1 cellular context compared by ENCODE assay signal in genomic region chr21:34908424-34909055, GRCh38.
TF ChIP-seq lines count a peak whose summit lies in the region.

No MANE protein-coding gene starts in this region.

TF ChIP-seq in HepG2, 621 proteins besides CTCF, POLR2A, EP300 and RAD21 (continued from another document and continues in another):
- TF ChIP-seq, protein P1, sequence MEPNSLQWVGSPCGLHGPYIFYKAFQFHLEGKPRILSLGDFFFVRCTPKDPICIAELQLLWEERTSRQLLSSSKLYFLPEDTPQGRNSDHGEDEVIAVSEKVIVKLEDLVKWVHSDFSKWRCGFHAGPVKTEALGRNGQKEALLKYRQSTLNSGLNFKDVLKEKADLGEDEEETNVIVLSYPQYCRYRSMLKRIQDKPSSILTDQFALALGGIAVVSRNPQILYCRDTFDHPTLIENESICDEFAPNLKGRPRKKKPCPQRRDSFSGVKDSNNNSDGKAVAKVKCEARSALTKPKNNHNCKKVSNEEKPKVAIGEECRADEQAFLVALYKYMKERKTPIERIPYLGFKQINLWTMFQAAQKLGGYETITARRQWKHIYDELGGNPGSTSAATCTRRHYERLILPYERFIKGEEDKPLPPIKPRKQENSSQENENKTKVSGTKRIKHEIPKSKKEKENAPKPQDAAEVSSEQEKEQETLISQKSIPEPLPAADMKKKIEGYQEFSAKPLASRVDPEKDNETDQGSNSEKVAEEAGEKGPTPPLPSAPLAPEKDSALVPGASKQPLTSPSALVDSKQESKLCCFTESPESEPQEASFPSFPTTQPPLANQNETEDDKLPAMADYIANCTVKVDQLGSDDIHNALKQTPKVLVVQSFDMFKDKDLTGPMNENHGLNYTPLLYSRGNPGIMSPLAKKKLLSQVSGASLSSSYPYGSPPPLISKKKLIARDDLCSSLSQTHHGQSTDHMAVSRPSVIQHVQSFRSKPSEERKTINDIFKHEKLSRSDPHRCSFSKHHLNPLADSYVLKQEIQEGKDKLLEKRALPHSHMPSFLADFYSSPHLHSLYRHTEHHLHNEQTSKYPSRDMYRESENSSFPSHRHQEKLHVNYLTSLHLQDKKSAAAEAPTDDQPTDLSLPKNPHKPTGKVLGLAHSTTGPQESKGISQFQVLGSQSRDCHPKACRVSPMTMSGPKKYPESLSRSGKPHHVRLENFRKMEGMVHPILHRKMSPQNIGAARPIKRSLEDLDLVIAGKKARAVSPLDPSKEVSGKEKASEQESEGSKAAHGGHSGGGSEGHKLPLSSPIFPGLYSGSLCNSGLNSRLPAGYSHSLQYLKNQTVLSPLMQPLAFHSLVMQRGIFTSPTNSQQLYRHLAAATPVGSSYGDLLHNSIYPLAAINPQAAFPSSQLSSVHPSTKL (CRISPR knock-in tag; IDR thresholded peaks at IDR 0.05), result peak; percentile 92
- TF ChIP-seq, protein P2, sequence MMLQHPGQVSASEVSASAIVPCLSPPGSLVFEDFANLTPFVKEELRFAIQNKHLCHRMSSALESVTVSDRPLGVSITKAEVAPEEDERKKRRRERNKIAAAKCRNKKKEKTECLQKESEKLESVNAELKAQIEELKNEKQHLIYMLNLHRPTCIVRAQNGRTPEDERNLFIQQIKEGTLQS (CRISPR knock-in tag; IDR thresholded peaks at IDR 0.05), result peak; percentile 87
- peak; percentile 96 for TF ChIP-seq CEBPG (CRISPR knock-in tag; IDR thresholded peaks at IDR 0.05)
- TF ChIP-seq ZNF281 (CRISPR knock-in tag; IDR thresholded peaks at IDR 0.05; ENCODE audit: borderline replicate concordance), result peak; percentile 87
- peak; percentile 57 for TF ChIP-seq ELF3 (CRISPR knock-in tag; IDR thresholded peaks at IDR 0.05)
- peak; percentile 44 for TF ChIP-seq MED8 (CRISPR knock-in tag; IDR thresholded peaks at IDR 0.05; ENCODE audit: insufficient replicate concordance)
- TF ChIP-seq SMC3 (IDR thresholded peaks at IDR 0.05; ENCODE audit: low read length), result 0 out of 2 replicates have a peak, but pooled peaks have one; percentile 26
- TF ChIP-seq, protein P3, sequence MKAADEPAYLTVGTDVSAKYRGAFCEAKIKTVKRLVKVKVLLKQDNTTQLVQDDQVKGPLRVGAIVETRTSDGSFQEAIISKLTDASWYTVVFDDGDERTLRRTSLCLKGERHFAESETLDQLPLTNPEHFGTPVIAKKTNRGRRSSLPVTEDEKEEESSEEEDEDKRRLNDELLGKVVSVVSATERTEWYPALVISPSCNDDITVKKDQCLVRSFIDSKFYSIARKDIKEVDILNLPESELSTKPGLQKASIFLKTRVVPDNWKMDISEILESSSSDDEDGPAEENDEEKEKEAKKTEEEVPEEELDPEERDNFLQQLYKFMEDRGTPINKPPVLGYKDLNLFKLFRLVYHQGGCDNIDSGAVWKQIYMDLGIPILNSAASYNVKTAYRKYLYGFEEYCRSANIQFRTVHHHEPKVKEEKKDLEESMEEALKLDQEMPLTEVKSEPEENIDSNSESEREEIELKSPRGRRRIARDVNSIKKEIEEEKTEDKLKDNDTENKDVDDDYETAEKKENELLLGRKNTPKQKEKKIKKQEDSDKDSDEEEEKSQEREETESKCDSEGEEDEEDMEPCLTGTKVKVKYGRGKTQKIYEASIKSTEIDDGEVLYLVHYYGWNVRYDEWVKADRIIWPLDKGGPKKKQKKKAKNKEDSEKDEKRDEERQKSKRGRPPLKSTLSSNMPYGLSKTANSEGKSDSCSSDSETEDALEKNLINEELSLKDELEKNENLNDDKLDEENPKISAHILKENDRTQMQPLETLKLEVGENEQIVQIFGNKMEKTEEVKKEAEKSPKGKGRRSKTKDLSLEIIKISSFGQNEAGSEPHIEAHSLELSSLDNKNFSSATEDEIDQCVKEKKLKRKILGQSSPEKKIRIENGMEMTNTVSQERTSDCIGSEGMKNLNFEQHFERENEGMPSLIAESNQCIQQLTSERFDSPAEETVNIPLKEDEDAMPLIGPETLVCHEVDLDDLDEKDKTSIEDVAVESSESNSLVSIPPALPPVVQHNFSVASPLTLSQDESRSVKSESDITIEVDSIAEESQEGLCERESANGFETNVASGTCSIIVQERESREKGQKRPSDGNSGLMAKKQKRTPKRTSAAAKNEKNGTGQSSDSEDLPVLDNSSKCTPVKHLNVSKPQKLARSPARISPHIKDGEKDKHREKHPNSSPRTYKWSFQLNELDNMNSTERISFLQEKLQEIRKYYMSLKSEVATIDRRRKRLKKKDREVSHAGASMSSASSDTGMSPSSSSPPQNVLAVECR (CRISPR knock-in tag; IDR thresholded peaks at IDR 0.05; ENCODE audit: borderline replicate concordance), result peak; percentile 21; the same call in 1 of the 2 replicates
- TF ChIP-seq FOXP1 (IDR thresholded peaks at IDR 0.05), result no peak
- peak; percentile 79; the same call in 1 of the 2 replicates for TF ChIP-seq FOXP1 (CRISPR knock-in tag; IDR thresholded peaks at IDR 0.05)
- 0 out of 2 replicates have a peak, but pooled peaks have one; percentile 36 for TF ChIP-seq ZNF264 (CRISPR knock-in tag; IDR thresholded peaks at IDR 0.05)
- peak; percentile 90; the same call in 1 of the 2 replicates for TF ChIP-seq FOXJ3 (CRISPR knock-in tag; IDR thresholded peaks at IDR 0.05; ENCODE audit: borderline replicate concordance)
- peak; percentile 78 for TF ChIP-seq ZNF331 (CRISPR knock-in tag; IDR thresholded peaks at IDR 0.05)
- peak; percentile 58; the same call in 1 of the 2 replicates for TF ChIP-seq SAP130 (CRISPR knock-in tag; IDR thresholded peaks at IDR 0.05; ENCODE audit: low read depth)
- TF ChIP-seq ZNF441 (CRISPR knock-in tag; IDR thresholded peaks at IDR 0.05; ENCODE audit: borderline replicate concordance), result no peak
- peak; percentile 40; the same call in 1 of the 2 replicates for TF ChIP-seq TFAP4 (IDR thresholded peaks at IDR 0.05; ENCODE audit: borderline replicate concordance, low read depth)
- TF ChIP-seq STAT5B (CRISPR knock-in tag; IDR thresholded peaks at IDR 0.05), result no peak
- no peak for TF ChIP-seq NONO (IDR thresholded peaks at IDR 0.05)
- TF ChIP-seq NONO (CRISPR knock-in tag; conservative IDR thresholded peaks at IDR 0.05), result peak; percentile 60; the same call in 1 of the 2 replicates
- TF ChIP-seq NR2F6 (IDR thresholded peaks at IDR 0.05), result peak; percentile 80
- peak; percentile 51; the same call in 1 of the 2 replicates for TF ChIP-seq NR2F6 (CRISPR knock-in tag; IDR thresholded peaks at IDR 0.05)
- TF ChIP-seq ZEB1 (IDR thresholded peaks at IDR 0.05; ENCODE audit: insufficient replicate concordance, low read depth), result peak; percentile 30
- TF ChIP-seq FOXA3 (CRISPR knock-in tag; IDR thresholded peaks at IDR 0.05), result peak; percentile 86
- TF ChIP-seq HNRNPL (IDR thresholded peaks at IDR 0.05; ENCODE audit: low read depth, low read length), result no peak
- TF ChIP-seq, protein P4, sequence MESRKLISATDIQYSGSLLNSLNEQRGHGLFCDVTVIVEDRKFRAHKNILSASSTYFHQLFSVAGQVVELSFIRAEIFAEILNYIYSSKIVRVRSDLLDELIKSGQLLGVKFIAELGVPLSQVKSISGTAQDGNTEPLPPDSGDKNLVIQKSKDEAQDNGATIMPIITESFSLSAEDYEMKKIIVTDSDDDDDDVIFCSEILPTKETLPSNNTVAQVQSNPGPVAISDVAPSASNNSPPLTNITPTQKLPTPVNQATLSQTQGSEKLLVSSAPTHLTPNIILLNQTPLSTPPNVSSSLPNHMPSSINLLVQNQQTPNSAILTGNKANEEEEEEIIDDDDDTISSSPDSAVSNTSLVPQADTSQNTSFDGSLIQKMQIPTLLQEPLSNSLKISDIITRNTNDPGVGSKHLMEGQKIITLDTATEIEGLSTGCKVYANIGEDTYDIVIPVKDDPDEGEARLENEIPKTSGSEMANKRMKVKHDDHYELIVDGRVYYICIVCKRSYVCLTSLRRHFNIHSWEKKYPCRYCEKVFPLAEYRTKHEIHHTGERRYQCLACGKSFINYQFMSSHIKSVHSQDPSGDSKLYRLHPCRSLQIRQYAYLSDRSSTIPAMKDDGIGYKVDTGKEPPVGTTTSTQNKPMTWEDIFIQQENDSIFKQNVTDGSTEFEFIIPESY (CRISPR knock-in tag; IDR thresholded peaks at IDR 0.05), result 0 out of 2 replicates have a peak, but pooled peaks have one; percentile 30
- TF ChIP-seq DMAP1 (CRISPR knock-in tag; IDR thresholded peaks at IDR 0.05), result peak; percentile 40; the same call in 1 of the 2 replicates
- peak; percentile 48; the same call in 1 of the 2 replicates for TF ChIP-seq NR2C2 (CRISPR knock-in tag; IDR thresholded peaks at IDR 0.05; ENCODE audit: borderline replicate concordance)
- TF ChIP-seq KDM1A (CRISPR knock-in tag; IDR thresholded peaks at IDR 0.05), result 0 out of 2 replicates have a peak, but pooled peaks have one; percentile 14
- TF ChIP-seq SKIL (CRISPR knock-in tag; IDR thresholded peaks at IDR 0.05; ENCODE audit: borderline replicate concordance), result peak; percentile 17; the same call in 1 of the 2 replicates
- TF ChIP-seq KDM4B (CRISPR knock-in tag; IDR thresholded peaks at IDR 0.05), result 0 out of 2 replicates have a peak, but pooled peaks have one; percentile 43
- TF ChIP-seq SOX5 (CRISPR knock-in tag; IDR thresholded peaks at IDR 0.05; ENCODE audit: borderline replicate concordance), result peak; percentile 81
- peak; percentile 67; the same call in 1 of the 2 replicates for TF ChIP-seq PITX1 (CRISPR knock-in tag; IDR thresholded peaks at IDR 0.05)
- peak; percentile 66; the same call in 1 of the 2 replicates for TF ChIP-seq POGZ (CRISPR knock-in tag; IDR thresholded peaks at IDR 0.05)
- TF ChIP-seq SP5 (CRISPR knock-in tag; IDR thresholded peaks at IDR 0.05; ENCODE audit: borderline replicate concordance, low read depth), result peak; percentile 25; the same call in 1 of the 2 replicates
- TF ChIP-seq EHMT2 (IDR thresholded peaks at IDR 0.05; ENCODE audit: borderline replicate concordance, low read depth, low read length), result no peak
- TF ChIP-seq BCLAF1 (IDR thresholded peaks at IDR 0.05), result no peak
